ENCODE assay signal across 1 cellular context in genomic region chrX:130179579-130180215, GRCh38.
TF ChIP-seq lines count a peak whose summit lies in the region.

No MANE protein-coding gene starts in this region.

TF ChIP-seq in K562, 482 proteins besides CTCF, POLR2A, EP300 and RAD21 (continued from another document):
- no peak for TF ChIP-seq MAZ (CRISPR knock-in tag; conservative IDR thresholded peaks at IDR 0.05 in 1 of 2, IDR thresholded peaks at IDR 0.05 in 1 of 2)
- peak; percentile 31; the same call in 1 of the 2 replicates for TF ChIP-seq TFAP4 (CRISPR knock-in tag; IDR thresholded peaks at IDR 0.05; ENCODE audit: borderline replicate concordance)
